In genomic region chr16:68366062-68366461, GRCh38 we compare ENCODE assay signal across 20 cellular contexts. TPM values are rescaled to one million over a fixed set of nuclear protein-coding genes. Genes with fewer than 3 reads are reported as not detected.
DNase-seq lines count a peak whose midpoint lies in the region; ATAC-seq, FAIRE-seq and TF ChIP-seq lines count a peak whose summit lies in the region.
"Had no signal": no experiment of that assay in that cellular context is flagged by ENCODE, and none has a peak within 500 bp of the region (broad histone marks: within the 10 kb centered on the region; RNA-seq: fewer than 3 reads in every experiment).

No MANE protein-coding gene starts in this region.

- H4K20me1 ChIP-seq in BLaER1 (peaks cover 75% of the 10 kb centered on the region), H1 (replicated peaks in 1 of 2; ENCODE audit: control insufficient read depth in 1 of 2, insufficient read depth in 2 of 2, low read length in 2 of 2) (no peaks in the 10 kb centered on the region)

- H3K4me1 ChIP-seq in BLaER1 (peaks cover 95% of the 10 kb centered on the region), H1 (replicated peaks in 1 of 4; ENCODE audit: control insufficient read depth in 3 of 4, insufficient read depth in 4 of 4, low read length in 3 of 4) (peaks cover 0 to 4% (median 3%) of the 10 kb centered on the region in 4 experiments; a peak in 3 of 7 replicates)

- H2AFZ ChIP-seq in H1 (ENCODE audit: low read length): no peak overlapping the region
- H2AFZ ChIP-seq: GM23338 had no signal

- H3K27me3 ChIP-seq in BLaER1 (peaks cover 7% of the 10 kb centered on the region), H1 (replicated peaks in 1 of 4; ENCODE audit: control insufficient read depth in 3 of 4, extremely low read depth in 1 of 4, insufficient read depth in 3 of 4, low read length in 3 of 4) (no peaks in the 10 kb centered on the region)
- H3K27me3 ChIP-seq: Peyer's patch had no signal

- TF ChIP-seq EP300 in H1 (IDR thresholded peaks at IDR 0.05; ENCODE audit: borderline replicate concordance in 1 of 2, low read depth in 2 of 2, low read length in 2 of 2): no peak

- H2BK12ac ChIP-seq in H1 (ENCODE audit: low read depth, low read length): no peak overlapping the region

- 71% methylated on average over 8 of the region's 8 CpGs; no CpG with 5 or more reads in 1 of the 2 experiments for WGBS in H1 (ENCODE audit: extremely low coverage in 1 of 2, insufficient coverage in 1 of 2, insufficient read length in 1 of 2, insufficient replicate concordance in 2 of 2, low coverage in 1 of 2, low lambda C conversion rate in 2 of 2, missing lambda C conversion rate in 1 of 2), 2 experiments

- H2BK20ac ChIP-seq in H1 (ENCODE audit: low read length): no peak overlapping the region

- H3K4me2 ChIP-seq in BLaER1 (peak overlapping the region; percentile 96), H1 (ENCODE audit: insufficient read depth in 1 of 2, low read depth in 2 of 2, low read length in 2 of 2) (no peak overlapping the region)
- H3K4me2 ChIP-seq: GM23338 had no signal

- H3K9me3 ChIP-seq in BLaER1 (no peaks in the 10 kb centered on the region), H1 (ENCODE audit: insufficient read depth in 2 of 2, low read depth in 1 of 2, low read length in 1 of 2) (no peaks in the 10 kb centered on the region)
- H3K9me3 ChIP-seq: Peyer's patch had no signal

- H3K4ac ChIP-seq in H1 (replicated peaks; ENCODE audit: insufficient read length, low read depth, low read length): no peak overlapping the region

- H4K91ac ChIP-seq in H1 (replicated peaks; ENCODE audit: insufficient read length, low read length): no peak overlapping the region

- POLR2A ChIA-PET in H1 (lab: Charles Lee; ENCODE audit: partially characterized antibody): interaction anchor here (0.6 to 1.0 kb wide), 2 partner anchors 18 to 276 kb away, joined by 3 to 4 read pairs; no protein-coding TSS in a partner anchor

- TF ChIP-seq POLR2A in H1 (IDR thresholded peaks at IDR 0.05; ENCODE audit: control extremely low read depth in 1 of 2, low read depth in 2 of 2, low read length in 2 of 2): no peak

- FAIRE-seq in D721Med (lab: Jason Lieb, UNC): no peak
- FAIRE-seq in H1 (lab: Jason Lieb, UNC): no peak
- FAIRE-seq: GM12878 had no signal

- H3K36me3 ChIP-seq in BLaER1 (no peaks in the 10 kb centered on the region), H1 (ENCODE audit: control insufficient read depth in 2 of 4, insufficient read depth in 4 of 4, low read length in 3 of 4) (no peaks in the 10 kb centered on the region)

- H3K23ac ChIP-seq in H1 (ENCODE audit: insufficient read length): no peak overlapping the region

- no peaks in the 10 kb centered on the region for H3K79me1 ChIP-seq in H1 (ENCODE audit: low read depth, low read length)

- H4K5ac ChIP-seq in H1 (ENCODE audit: insufficient read length, low read depth, low read length): no peak overlapping the region

- TF ChIP-seq CTCF in D721Med (IDR thresholded peaks at IDR 0.05; ENCODE audit: insufficient read depth, missing control alignments) (no peak), H1 (IDR thresholded peaks at IDR 0.05; ENCODE audit: control extremely low read depth in 1 of 3, insufficient read depth in 1 of 3, low read depth in 1 of 3, low read length in 3 of 3) (no peak)

- H2BK120ac ChIP-seq in H1 (replicated peaks; ENCODE audit: low read depth, low read length): no peak overlapping the region

- ATAC-seq in GM21423 (IDR thresholded peaks at IDR 0.05; ENCODE audit: unreplicated experiment): no peak
- ATAC-seq in GM21576 (IDR thresholded peaks at IDR 0.05; ENCODE audit: unreplicated experiment): no peak
- ATAC-seq: GM23338 had no signal

- no peak overlapping the region for H3K56ac ChIP-seq in H1 (replicated peaks; ENCODE audit: insufficient read length, low read depth, low read length)

- DNase-seq in D721Med (ENCODE audit: insufficient read length, low spot score) (peak; percentile 47), NCI-H82 (lab: John Stamatoyannopoulos, UW) (peak; percentile 90), H1 (ENCODE audit: low read depth in 1 of 2, low spot score in 2 of 2) (no peak), inferior parietal cortex (ENCODE audit: extremely low spot score) (no peak), HCEC 1CT (no peak)
- DNase-seq: AML-193; CD4-positive, alpha-beta T cell; GDM1; KBM-7; NCI-H1417 treated with DMSO at 0.1 percent for 48 hours; NCI-H2029; NCI-H2171; NCI-H446 treated with DMSO at 0.1 percent for 48 hours; Peyer's patch; SHP77 treated with DMSO at 0.1 percent for 48 hours had no signal

- 0 out of 2 replicates have a peak overlapping the region, but pooled peaks have one; percentile 40 for H2BK15ac ChIP-seq in H1 (ENCODE audit: low read length)

- no peaks in the 10 kb centered on the region for H3K23me2 ChIP-seq in H1 (ENCODE audit: low read depth, low read length)

- CTCF ChIA-PET in H1 (lab: Charles Lee; ENCODE audit: partially characterized antibody): interaction anchor here (0.6 to 14.3 kb wide), 24 partner anchors 10 to 246 kb away, joined by 3 to 221 read pairs (median 5); partner anchors contain the start of gene SMPD3

- H3K9ac ChIP-seq in BLaER1: no peak overlapping the region
- no peak overlapping the region for H3K9ac ChIP-seq in H1 (replicated peaks in 1 of 4; ENCODE audit: extremely low read depth in 1 of 4, low read depth in 3 of 4, low read length in 3 of 4)

- H2BK5ac ChIP-seq in H1 (ENCODE audit: low read depth, low read length): no peak overlapping the region

- H3K18ac ChIP-seq in H1 (ENCODE audit: extremely low read depth, low read length): no peak overlapping the region

- H4K8ac ChIP-seq in H1 (ENCODE audit: extremely low read depth, insufficient read depth, low read length): no peak overlapping the region; the same call in 1 of the 2 replicates

- no peaks in the 10 kb centered on the region for H3K79me2 ChIP-seq in H1 (ENCODE audit: control insufficient read depth in 1 of 2, insufficient read depth in 2 of 2, low read length in 2 of 2)

- no peak overlapping the region for H3K4me3 ChIP-seq in BLaER1
- no peak overlapping the region for H3K4me3 ChIP-seq in H1 (ENCODE audit: extremely low read depth in 1 of 4, insufficient read depth in 2 of 4, low read depth in 3 of 4, low read length in 4 of 4)
- H3K4me3 ChIP-seq: GM12878, GM23338, Peyer's patch had no signal

- TF ChIP-seq RAD21 in H1 (IDR thresholded peaks at IDR 0.05 in 1 of 2, conservative IDR thresholded peaks at IDR 0.05 in 1 of 2; ENCODE audit: low read depth in 2 of 2, low read length in 2 of 2): no peak

- H2AK5ac ChIP-seq in H1 (ENCODE audit: low read depth, low read length): peak overlapping the region; percentile 56; the same call in 1 of the 2 replicates

- H3K27ac ChIP-seq in BLaER1 (no peak overlapping the region), H1 (ENCODE audit: low read depth, low read length) (no peak overlapping the region)
- H3K27ac ChIP-seq: Peyer's patch had no signal

- H3K14ac ChIP-seq in H1 (ENCODE audit: insufficient read length): no peak overlapping the region

TF ChIP-seq in H1, 55 proteins besides CTCF, POLR2A, EP300 and RAD21:
- TF ChIP-seq CBX8 (IDR thresholded peaks at IDR 0.05; ENCODE audit: borderline replicate concordance, low read depth, low read length): no peak
- no peak for TF ChIP-seq BCL11A (IDR thresholded peaks at IDR 0.05; ENCODE audit: low read depth in 2 of 2, low read length in 2 of 2)
- no peak for TF ChIP-seq BRCA1 (IDR thresholded peaks at IDR 0.05; ENCODE audit: low read depth, low read length)
- no peak for TF ChIP-seq NRF1 (IDR thresholded peaks at IDR 0.05; ENCODE audit: low read depth, low read length)
- TF ChIP-seq CHD2 (IDR thresholded peaks at IDR 0.05; ENCODE audit: low read length): no peak
- no peak for TF ChIP-seq RXRA (IDR thresholded peaks at IDR 0.05; ENCODE audit: insufficient read depth, low read depth, low read length)
- TF ChIP-seq TCF12 (IDR thresholded peaks at IDR 0.05; ENCODE audit: low read depth, low read length): no peak
- no peak for TF ChIP-seq MAX (IDR thresholded peaks at IDR 0.05)
- no peak for TF ChIP-seq KDM4A (IDR thresholded peaks at IDR 0.05; ENCODE audit: low read depth, low read length, severe bottlenecking)
- TF ChIP-seq CEBPB (IDR thresholded peaks at IDR 0.05; ENCODE audit: low read depth, low read length): no peak
- no peak for TF ChIP-seq YY1 (IDR thresholded peaks at IDR 0.05; ENCODE audit: low read depth, low read length)
- no peak for TF ChIP-seq TBP (IDR thresholded peaks at IDR 0.05; ENCODE audit: low read depth, low read length)

RNA-seq across cellular contexts. Expression of gene PRMT7, which starts 55.2 kb away (rescaled TPM):
- 48.2 and 48.7 TPM in 2 replicates for total RNA-seq in H1 (2021; fragmentation: NEBNext Ultra II Directional; extraction: Animal tissue kit (Norgen Biotek cat#: 25700))
- polyA plus RNA-seq in H1 (2011; rRNA removed): 49.3 and 67.4 TPM in 2 replicates
- polyA plus RNA-seq in H1 (2011; cell fraction: cytosol; rRNA removed): 70.2 TPM
- 200 TPM for polyA plus RNA-seq in H1 (2011; cell fraction: nucleus; rRNA removed)
- polyA plus RNA-seq in H1 (2012, experiment 1 of 2): 48.4 to 57.0 TPM (median 53.5 TPM) in 4 replicates
- polyA plus RNA-seq in H1 (2012, experiment 2 of 2): 53.6 TPM
- 37.0 TPM for polyA plus RNA-seq in H1 (2013, experiment 1 of 2)
- polyA plus RNA-seq in H1 (2013, experiment 2 of 2): 33.0 TPM
- 65.7 and 68.2 TPM in 2 replicates for polyA minus RNA-seq in H1 (2011; rRNA and poly(A)+ RNA removed)
- 44.0 TPM for polyA minus RNA-seq in H1 (2011; cell fraction: cytosol; rRNA and poly(A)+ RNA removed)
- polyA minus RNA-seq in H1 (2011; cell fraction: nucleus; rRNA and poly(A)+ RNA removed): 57.0 TPM

RNA-seq across cellular contexts. Expression of gene SLC7A6OS, which starts 55.3 kb away (rescaled TPM):
- total RNA-seq in H1 (2021; fragmentation: NEBNext Ultra II Directional; extraction: Animal tissue kit (Norgen Biotek cat#: 25700)): 16.4 and 21.3 TPM in 2 replicates
- 7.3 and 7.6 TPM in 2 replicates for polyA plus RNA-seq in H1 (2011; rRNA removed)
- 12.4 TPM for polyA plus RNA-seq in H1 (2011; cell fraction: cytosol; rRNA removed)
- polyA plus RNA-seq in H1 (2011; cell fraction: nucleus; rRNA removed): 15.3 TPM
- 9.3 to 16.0 TPM (median 12.7 TPM) in 4 replicates for polyA plus RNA-seq in H1 (2012, experiment 1 of 2)
- polyA plus RNA-seq in H1 (2012, experiment 2 of 2): 3.8 TPM
- polyA plus RNA-seq in H1 (2013, experiment 1 of 2): 10.4 TPM
- 9.0 TPM for polyA plus RNA-seq in H1 (2013, experiment 2 of 2)
- 10.2 and 11.4 TPM in 2 replicates for polyA minus RNA-seq in H1 (2011; rRNA and poly(A)+ RNA removed)
- polyA minus RNA-seq in H1 (2011; cell fraction: cytosol; rRNA and poly(A)+ RNA removed): 6.2 TPM
- polyA minus RNA-seq in H1 (2011; cell fraction: nucleus; rRNA and poly(A)+ RNA removed): 18.8 TPM

Comparison
In these comparisons a context has a peak if more than half of its experiments do, and no peak if none do; other contexts are left out.
1. DNase-seq: peak in D721Med (single experiment) and NCI-H82 (single experiment); none in H1 (0 of 2), inferior parietal cortex (single experiment) and HCEC 1CT (single experiment).